8 cellular contexts compared by ENCODE assay signal in the genomic region with DNA sequence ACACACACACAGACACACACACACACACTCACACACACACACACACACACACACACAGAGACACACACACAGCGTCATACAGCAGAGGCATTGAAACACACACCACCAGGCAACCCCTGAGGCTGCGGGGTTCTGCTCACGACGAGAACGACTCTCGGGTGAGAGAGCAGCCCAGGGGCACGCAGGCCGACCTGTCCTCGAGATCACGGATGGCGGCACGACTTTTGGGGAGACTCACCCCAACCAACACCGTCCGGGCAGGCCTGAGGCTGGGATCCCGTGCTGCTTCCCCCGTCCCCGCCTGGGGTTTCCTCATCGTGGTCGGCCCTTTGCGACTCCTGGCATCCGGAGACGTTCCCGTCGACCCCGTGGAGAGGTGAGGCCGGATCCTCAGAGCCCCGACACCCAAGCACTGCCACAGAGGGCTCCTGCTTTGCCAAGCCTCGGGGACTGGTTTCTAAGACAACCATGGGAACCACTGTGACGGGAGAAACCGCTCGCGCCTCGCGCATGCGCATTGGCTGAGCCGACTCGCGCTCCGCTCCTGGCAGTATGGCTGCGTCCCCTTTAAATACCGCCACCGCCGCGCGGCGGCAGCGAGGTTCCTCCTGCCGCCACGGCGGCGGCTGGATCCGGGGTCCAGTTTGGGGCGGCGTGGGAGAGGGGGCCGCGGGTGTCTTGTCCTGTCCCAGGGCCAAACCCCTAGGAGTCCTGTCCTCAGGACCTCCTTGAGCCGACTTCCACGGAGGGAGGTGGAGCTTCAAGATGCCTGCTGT.
A peak's percentile ranks its signal among the peaks of the same experiment; 100 is the strongest.
DNase-seq lines count a peak whose midpoint lies in the region; ATAC-seq and TF ChIP-seq lines count a peak whose summit lies in the region.
"Not testable (repeated sequence)": the region's sequence is repeated elsewhere in the genome, so short reads cannot be mapped to it uniquely, and the experiment has no call there.

No MANE protein-coding gene starts in this region.

- not testable (repeated sequence) for H3K27me3 Mint-ChIP-seq in T-helper 1 cell treated with Interleukin-12 subunit alpha and Interleukin-12 subunit beta and Interleukin-4 antibody, amounts not matched to agents 30 μg/mL and 1 μg/mL, for 36 hours (ENCODE audit: low read depth)

- not testable (repeated sequence) for H3K9me3 Mint-ChIP-seq in T-helper 1 cell treated with Interleukin-12 subunit alpha and Interleukin-12 subunit beta and Interleukin-4 antibody, amounts not matched to agents 30 μg/mL and 1 μg/mL, for 36 hours

- H3K36me3 Mint-ChIP-seq in T-helper 1 cell treated with Interleukin-12 subunit alpha and Interleukin-12 subunit beta and Interleukin-4 antibody, amounts not matched to agents 30 μg/mL and 1 μg/mL, for 36 hours (ENCODE audit: low read depth): not testable (repeated sequence)

- H3K27ac Mint-ChIP-seq in T-helper 1 cell treated with Interleukin-12 subunit alpha and Interleukin-12 subunit beta and Interleukin-4 antibody, amounts not matched to agents 30 μg/mL and 1 μg/mL, for 36 hours: not testable (repeated sequence)

- H3K4me3 Mint-ChIP-seq in T-helper 1 cell treated with Interleukin-12 subunit alpha and Interleukin-12 subunit beta and Interleukin-4 antibody, amounts not matched to agents 30 μg/mL and 1 μg/mL, for 36 hours: peak overlapping the region; percentile 57

- TF ChIP-seq CTCF in GM12864 (IDR thresholded peaks at IDR 0.05; ENCODE audit: low read depth, low read length, missing control alignments): not testable (repeated sequence)

- not testable (repeated sequence) for H3K4me1 Mint-ChIP-seq in T-helper 1 cell treated with Interleukin-12 subunit alpha and Interleukin-12 subunit beta and Interleukin-4 antibody, amounts not matched to agents 30 μg/mL and 1 μg/mL, for 36 hours (ENCODE audit: low read depth)

- peak; percentile 79 for ATAC-seq in GM21390 (IDR thresholded peaks at IDR 0.05; ENCODE audit: unreplicated experiment)
- ATAC-seq in HG03095 (IDR thresholded peaks at IDR 0.05; ENCODE audit: unreplicated experiment): peak; percentile 55
- ATAC-seq in esophagus mucosa: peak; percentile 50

- peak overlapping the region; percentile 44 for H3K4me3 ChIP-seq in GM12864 (ENCODE audit: low read depth, low read length)

- DNase-seq in GM12864 (ENCODE audit: low read depth): not testable (repeated sequence)
- DNase-seq in activated gamma-delta T cell treated with Interleukin-2 at 50 U/mL for 16 hours (peak; percentile 2), mesenteric fat pad (ENCODE audit: low spot score) (peak; percentile 53)
- DNase-seq in stimulated activated CD4-positive, alpha-beta T cell treated with anti-CD3 and anti-CD28 coated beads, Interleukin-4, amount 100 ng/mL, for 4 hours: peak; percentile 10 to 36
